Comparison of ENCODE assay signal across 1 cellular context in genomic region chr20:41058674-41059008, GRCh38.
TF ChIP-seq lines count a peak whose summit lies in the region.

No MANE protein-coding gene starts in this region.

TF ChIP-seq in K562, 482 proteins besides CTCF, POLR2A, EP300 and RAD21 (continued from another document):
- no peak for TF ChIP-seq ZNF518B (CRISPR knock-in tag; IDR thresholded peaks at IDR 0.05)
- TF ChIP-seq MBD1 (CRISPR knock-in tag; IDR thresholded peaks at IDR 0.05) = peak; percentile 48; the same call in 1 of the 2 replicates
- TF ChIP-seq RNF2 (IDR thresholded peaks at IDR 0.05) = 0 out of 2 replicates have a peak, but pooled peaks have one; percentile 1
- 0 out of 2 replicates have a peak, but pooled peaks have one; percentile 8 for TF ChIP-seq TFAP4 (CRISPR knock-in tag; IDR thresholded peaks at IDR 0.05; ENCODE audit: borderline replicate concordance)
- no peak for TF ChIP-seq IRF2 (CRISPR knock-in tag; IDR thresholded peaks at IDR 0.05)
- TF ChIP-seq ZNF507 (tag; conservative IDR thresholded peaks at IDR 0.05) = no peak
- TF ChIP-seq ZNF324 (CRISPR knock-in tag; IDR thresholded peaks at IDR 0.05) = no peak
- 0 out of 2 replicates have a peak, but pooled peaks have one; percentile 2 for TF ChIP-seq ARID1B (IDR thresholded peaks at IDR 0.05)
- no peak for TF ChIP-seq HNRNPH1 (optimal IDR thresholded peaks at IDR 0.05; ENCODE audit: low read depth, low read length)
- no peak for TF ChIP-seq CBX2 (IDR thresholded peaks at IDR 0.05; ENCODE audit: insufficient read depth, low read length, poor library complexity, severe bottlenecking)
